ENCODE assay signal across 3 cellular contexts in the genomic region with DNA sequence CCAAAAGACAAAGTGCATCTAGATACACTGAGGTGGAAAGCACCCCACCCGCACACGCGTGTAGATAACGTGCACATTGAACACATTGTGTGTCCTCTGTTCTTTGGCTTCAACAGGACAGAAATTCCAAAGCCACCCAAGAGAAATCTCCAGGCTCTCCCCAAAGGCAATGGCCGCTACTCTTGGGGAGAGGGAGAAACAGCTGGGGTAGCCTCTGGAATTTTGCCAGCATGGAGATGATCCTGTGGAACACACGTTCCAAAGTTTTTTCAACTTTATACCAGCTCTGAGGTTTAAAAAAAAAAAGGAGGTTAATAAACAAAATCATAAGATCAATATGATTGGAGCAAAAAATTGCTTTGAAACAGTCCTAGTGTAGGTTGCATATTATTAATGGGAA.
"Had no signal": no experiment of that assay in that cellular context is flagged by ENCODE, and none has a peak within 500 bp of the region (broad histone marks: within the 10 kb centered on the region; RNA-seq: fewer than 3 reads in every experiment).

No MANE protein-coding gene starts in this region.

- H3K4me3 ChIP-seq: GM12878 had no signal

- DNase-seq: GDM1, GF-D8 had no signal
